In the genomic region with DNA sequence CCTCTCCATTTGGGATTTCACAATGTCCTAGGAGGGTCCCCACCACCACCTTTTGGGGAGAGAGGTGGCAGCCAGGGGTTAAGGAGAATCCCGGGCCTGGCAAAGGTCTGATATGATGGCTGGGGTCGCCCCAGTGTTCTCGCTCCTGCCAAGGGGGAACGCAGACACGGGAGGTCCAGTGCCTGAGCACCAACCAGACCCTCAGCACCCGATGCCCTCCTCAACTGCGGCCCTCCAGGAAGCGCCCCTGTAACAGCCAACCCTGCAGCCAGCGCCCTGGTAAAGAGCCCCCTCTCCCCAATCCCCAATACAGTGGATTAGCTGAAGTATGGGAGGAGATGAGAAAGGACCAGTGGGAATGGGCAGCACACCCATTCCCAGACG, we compare ENCODE assay signal across 9 cellular contexts. TPM values are rescaled to one million over a fixed set of nuclear protein-coding genes. Genes with fewer than 3 reads are reported as not detected.
DNase-seq lines count a peak whose midpoint lies in the region; ATAC-seq and TF ChIP-seq lines count a peak whose summit lies in the region.
"Had no signal": no experiment of that assay in that cellular context is flagged by ENCODE, and none has a peak within 500 bp of the region (broad histone marks: within the 10 kb centered on the region; RNA-seq: fewer than 3 reads in every experiment).

No MANE protein-coding gene starts in this region.

- H3K9ac ChIP-seq in BLaER1 treated with 17β-estradiol and CSF1 and Interleukin-3, amounts not matched to agents 10 nM and 100 nM: peak overlapping the region in 10 of 11 experiments; percentile 16 to 95 (median 49); a peak in 9 of 22 replicates

- no peak for TF ChIP-seq POLR2A in Peyer's patch (IDR thresholded peaks at IDR 0.05)

- TF ChIP-seq CTCF in Peyer's patch (IDR thresholded peaks at IDR 0.05): no peak

- 72 to 73% methylated on average over 10 of the region's 10 CpGs for WGBS in esophagus, 2 donors

- no peaks in the 10 kb centered on the region for H3K27me3 ChIP-seq in BLaER1 treated with 17β-estradiol and CSF1 and Interleukin-3, amounts not matched to agents 10 nM and 100 nM
- H3K27me3 ChIP-seq in Peyer's patch (no peaks in the 10 kb centered on the region), esophagus (ENCODE audit: control insufficient read depth in 1 of 2, insufficient read depth in 2 of 2, low read length in 2 of 2) (no peaks in the 10 kb centered on the region)

- ATAC-seq in HG02885 (IDR thresholded peaks at IDR 0.05; ENCODE audit: poor library complexity, unreplicated experiment) (no peak), HG02938 (IDR thresholded peaks at IDR 0.05; ENCODE audit: unreplicated experiment) (no peak)

- peaks cover 55 to 87% (median 65%) of the 10 kb centered on the region in 10 experiments for H3K4me1 ChIP-seq in BLaER1 treated with 17β-estradiol and CSF1 and Interleukin-3, amounts not matched to agents 10 nM and 100 nM
- H3K4me1 ChIP-seq in Peyer's patch: peaks cover 14 to 49% (median 34%) of the 10 kb centered on the region in 4 donors
- H3K4me1 ChIP-seq in esophagus (ENCODE audit: control insufficient read depth in 2 of 2, insufficient read depth in 2 of 2, low read length in 1 of 2): peaks cover 12 to 16% of the 10 kb centered on the region in 2 donors

- H3K27ac ChIP-seq in BLaER1 treated with 17β-estradiol and CSF1 and Interleukin-3, amounts not matched to agents 10 nM and 100 nM: peak overlapping the region in 9 of 11 experiments; percentile 7 to 98 (median 50); a peak in 13 of 22 replicates
- H3K27ac ChIP-seq in Peyer's patch (peak overlapping the region in 3 of 4 donors; percentile 97 to 100 (median 98)), esophagus (ENCODE audit: low read depth in 2 of 2, low read length in 1 of 2) (peak overlapping the region; percentile 99)

- H4K20me1 ChIP-seq in BLaER1 treated with 17β-estradiol and CSF1 and Interleukin-3, amounts not matched to agents 10 nM and 100 nM: peaks cover 0 to 87% (median 40%) of the 10 kb centered on the region in 11 experiments; a peak in 14 of 22 replicates

- peak overlapping the region in 1 of 10 experiments; percentile 52; a peak in 2 of 20 replicates for H3K4me3 ChIP-seq in BLaER1 treated with 17β-estradiol and CSF1 and Interleukin-3, amounts not matched to agents 10 nM and 100 nM
- peak overlapping the region in 1 of 4 donors; percentile 58 for H3K4me3 ChIP-seq in Peyer's patch
- no peak overlapping the region for H3K4me3 ChIP-seq in esophagus (ENCODE audit: low read depth in 1 of 2, low read length in 2 of 2)

- intact Hi-C loops in posterior vena cava (cut with DNase I): loop anchor here (1.0 to 10.0 kb wide), 4 partner anchors 63 to 255 kb away; no protein-coding TSS in a partner anchor

- H3K4me2 ChIP-seq in BLaER1 treated with 17β-estradiol and CSF1 and Interleukin-3, amounts not matched to agents 10 nM and 100 nM: peak overlapping the region in 9 of 11 experiments; percentile 26 to 100 (median 97); a peak in 15 of 22 replicates

- H3K36me3 ChIP-seq in BLaER1 treated with 17β-estradiol and CSF1 and Interleukin-3, amounts not matched to agents 10 nM and 100 nM: peaks cover 0 to 58% (median 14%) of the 10 kb centered on the region in 11 experiments; a peak in 13 of 22 replicates
- H3K36me3 ChIP-seq in Peyer's patch: peaks cover 0 to 7% (median 0%) of the 10 kb centered on the region in 3 donors
- peaks cover 5 to 14% of the 10 kb centered on the region in 2 donors for H3K36me3 ChIP-seq in esophagus (ENCODE audit: control insufficient read depth in 2 of 2, insufficient read depth in 2 of 2, low read length in 1 of 2)

- DNase-seq in Peyer's patch (no peak), posterior vena cava (ENCODE audit: low spot score) (peak; percentile 89), NCI-H128 (lab: John Stamatoyannopoulos, UW; ENCODE audit: unreplicated experiment) (no peak), SKM-1 treated with dmso at 0.1 percent for 144 hours (lab: John Stamatoyannopoulos, UW; ENCODE audit: unreplicated experiment) (no peak)

- no peaks in the 10 kb centered on the region for H3K9me3 ChIP-seq in BLaER1 treated with 17β-estradiol and CSF1 and Interleukin-3, amounts not matched to agents 10 nM and 100 nM (replicated peaks in 1 of 11)
- H3K9me3 ChIP-seq in Peyer's patch (no peaks in the 10 kb centered on the region), esophagus (ENCODE audit: control insufficient read depth in 2 of 2, insufficient read depth in 1 of 2, low read depth in 1 of 2, low read length in 1 of 2) (no peaks in the 10 kb centered on the region)

RNA-seq across cellular contexts. Expression of a gene that starts 10.4 kb away (rescaled TPM):
- total RNA-seq in Peyer's patch (10 to 100 TPM in 3 of 4 donors, 1 to 10 TPM in 1; 2.3 to 28.9 (median 15.3) TPM), posterior vena cava (10 to 100 TPM; 79.6 to 99.6 TPM)
- 100 to 1,000 TPM in 1 of 2 donors, 10 to 100 TPM in 1; 43.2 to 108 TPM for polyA plus RNA-seq in esophagus

RNA-seq across cellular contexts. Expression of a gene that starts 19.8 kb away (rescaled TPM):
- 100 to 1,000 TPM; 102 to 154 (median 140) TPM for total RNA-seq in Peyer's patch
- polyA plus RNA-seq in esophagus: 100 to 1,000 TPM in 1 of 2 donors, 10 to 100 TPM in 1; 99.3 to 101 TPM
- 100 to 1,000 TPM; 210 to 267 TPM for total RNA-seq in posterior vena cava

RNA-seq across cellular contexts. Expression of a gene that starts 44.1 kb away (rescaled TPM):
- not detected for total RNA-seq in Peyer's patch
- 1 to 10 TPM; 2.1 to 4.6 TPM for polyA plus RNA-seq in esophagus
- total RNA-seq in posterior vena cava: not detected
- total RNA-seq: kidney epithelial cell had no signal

RNA-seq across cellular contexts. Expression of a gene that starts 51.7 kb away (rescaled TPM):
- 10 to 100 TPM in 2 of 4 donors, 1 to 10 TPM in 2; 1.4 to 11.6 (median 9.6) TPM for total RNA-seq in Peyer's patch
- polyA plus RNA-seq in esophagus: 1,000 to 10,000 TPM; 1,189 to 4,054 TPM
- total RNA-seq in posterior vena cava: 10 to 100 TPM; 51.9 to 78.0 TPM
